Comparison of ENCODE assay signal across 1 cellular context in genomic region chr20:23335521-23335920, GRCh38.
A peak's percentile ranks its signal among the peaks of the same experiment; 100 is the strongest.
TF ChIP-seq lines count a peak whose summit lies in the region.

No MANE protein-coding gene starts in this region.

TF ChIP-seq in GM12878, 131 proteins besides CTCF, POLR2A, EP300 and RAD21:
- TF ChIP-seq RUNX3 (IDR thresholded peaks at IDR 0.05; ENCODE audit: low read length) (peak; percentile 17; the same call in 1 of the 2 replicates), POLR2AphosphoS2 (IDR thresholded peaks at IDR 0.05; ENCODE audit: low read depth, low read length) (no peak), HSF1 (IDR thresholded peaks at IDR 0.05; ENCODE audit: low read depth, low read length) (no peak), SMC3 (IDR thresholded peaks at IDR 0.05; ENCODE audit: borderline replicate concordance, low read length) (no peak)
